ENCODE assay signal across 1 cellular context in the genomic region with DNA sequence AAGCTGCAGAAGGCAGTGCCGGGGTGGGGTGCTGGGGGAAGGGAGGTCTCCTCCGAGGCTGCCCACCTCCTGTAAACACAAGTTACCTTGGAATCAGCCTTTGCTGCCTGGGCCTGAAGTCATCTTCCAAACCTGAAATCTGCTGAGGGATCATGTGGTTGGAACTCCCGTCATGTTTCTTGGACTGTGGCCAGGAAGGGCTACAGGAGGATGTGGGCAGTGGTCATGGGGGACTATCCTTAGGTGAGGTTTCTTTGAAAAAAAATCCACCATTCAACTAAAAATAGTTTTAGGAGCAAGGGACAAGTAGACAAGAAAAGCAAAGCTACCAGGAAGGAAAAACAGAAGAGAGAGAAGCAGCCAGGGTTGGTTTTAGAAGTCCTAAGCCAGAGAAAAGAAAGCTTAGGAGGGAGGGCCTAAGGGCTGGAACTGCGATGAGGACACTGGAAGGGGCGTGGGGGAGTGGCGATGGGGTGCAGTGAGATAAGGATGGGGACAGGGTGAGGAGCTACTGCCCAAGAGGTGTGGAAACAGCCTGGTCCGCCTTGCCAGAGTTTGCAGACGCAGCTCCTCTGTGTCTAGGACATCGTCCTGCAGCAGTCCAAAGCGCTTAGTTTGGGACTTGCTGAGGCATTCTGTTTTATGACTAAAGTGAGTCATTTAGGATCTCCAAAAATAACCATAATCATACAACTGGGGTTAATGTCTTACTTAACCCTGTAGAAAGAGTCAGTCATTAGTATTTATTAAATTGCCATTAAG.
TF ChIP-seq lines count a peak whose summit lies in the region.

No MANE protein-coding gene starts in this region.

TF ChIP-seq in K562, 482 proteins besides CTCF, POLR2A, EP300 and RAD21 (continued from another document):
- TF ChIP-seq, protein P1, sequence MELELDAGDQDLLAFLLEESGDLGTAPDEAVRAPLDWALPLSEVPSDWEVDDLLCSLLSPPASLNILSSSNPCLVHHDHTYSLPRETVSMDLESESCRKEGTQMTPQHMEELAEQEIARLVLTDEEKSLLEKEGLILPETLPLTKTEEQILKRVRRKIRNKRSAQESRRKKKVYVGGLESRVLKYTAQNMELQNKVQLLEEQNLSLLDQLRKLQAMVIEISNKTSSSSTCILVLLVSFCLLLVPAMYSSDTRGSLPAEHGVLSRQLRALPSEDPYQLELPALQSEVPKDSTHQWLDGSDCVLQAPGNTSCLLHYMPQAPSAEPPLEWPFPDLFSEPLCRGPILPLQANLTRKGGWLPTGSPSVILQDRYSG (tag; conservative IDR thresholded peaks at IDR 0.05; ENCODE audit: low read depth) = no peak
- TF ChIP-seq ESRRB (CRISPR knock-in tag; IDR thresholded peaks at IDR 0.05; ENCODE audit: borderline replicate concordance) = no peak
